8 cellular contexts compared by ENCODE assay signal in the genomic region with DNA sequence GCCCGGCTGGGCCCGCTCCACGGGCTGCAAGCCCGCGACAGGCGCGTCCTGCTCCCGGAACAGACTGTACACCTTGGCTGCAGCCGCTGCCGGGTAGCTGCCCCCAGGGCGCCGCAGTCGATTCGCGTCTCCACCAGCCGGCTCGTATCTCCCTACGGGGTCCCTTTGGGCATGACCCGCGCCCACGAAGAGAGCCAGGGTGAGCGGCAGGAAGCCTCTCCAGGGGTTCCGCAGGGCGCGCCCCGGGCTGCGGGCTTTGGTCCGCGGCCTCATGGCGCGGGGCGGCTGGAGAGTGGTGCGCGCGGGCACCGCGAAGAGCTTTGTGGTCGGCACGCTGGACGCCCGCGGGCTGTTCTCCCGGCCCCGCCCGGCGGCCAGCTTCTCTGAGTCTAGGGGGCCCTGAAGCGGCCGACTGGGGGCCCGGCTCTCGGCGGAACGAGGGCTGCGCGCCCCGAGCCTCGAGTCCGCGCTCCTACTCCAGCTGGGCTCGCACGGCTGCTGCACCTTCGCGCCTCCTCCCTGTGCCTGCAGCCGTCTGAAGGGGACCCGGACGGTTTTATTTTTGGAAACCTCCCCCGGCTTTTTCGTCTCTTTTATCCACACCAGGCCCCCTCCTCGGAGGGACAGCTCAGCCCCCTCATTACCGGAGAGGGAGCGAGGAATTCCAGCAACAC. TPM values are rescaled to one million over a fixed set of nuclear protein-coding genes. Genes with fewer than 3 reads are reported as not detected.
A peak's percentile ranks its signal among the peaks of the same experiment; 100 is the strongest.
DNase-seq lines count a peak whose midpoint lies in the region; ATAC-seq and TF ChIP-seq lines count a peak whose summit lies in the region.

Gene LTBP2 (minus strand): TSS at position 566 of the 674 bp plus-strand sequence. CDS start 293 bp downstream, at position 273.

- peaks cover 50% of the 10 kb centered on the region for H3K27me3 Mint-ChIP-seq in activated CD4-positive, alpha-beta T cell treated with anti-CD3 and anti-CD28 coated beads, Interleukin-2, amount 10 ng/mL, durations not matched to agents 7 days and 5 days
- peaks cover 14% of the 10 kb centered on the region for H3K27me3 Mint-ChIP-seq in activated CD4-positive, alpha-beta memory T cell treated with anti-CD3 and anti-CD28 coated beads for 36 hours
- H3K27me3 Mint-ChIP-seq in neural crest cell (ENCODE audit: low read depth), result peaks cover 66% of the 10 kb centered on the region

- DNase-seq in activated CD4-positive, alpha-beta T cell treated with anti-CD3 and anti-CD28 coated beads, Interleukin-2, amount 10 ng/mL, durations not matched to agents 7 days and 5 days, result peak; percentile 16
- no peak for DNase-seq in activated CD4-positive, alpha-beta T cell treated with anti-CD3 and anti-CD28 coated beads for 4 hours
- peak; percentile 25 for DNase-seq in activated CD4-positive, alpha-beta memory T cell treated with anti-CD3 and anti-CD28 coated beads for 36 hours
- peak in 1 of 2 donors; percentile 55 for DNase-seq in fibroblast of lung (ENCODE audit: low read depth in 2 of 2)
- no peak for DNase-seq in neural crest cell (ENCODE audit: low read depth, low spot score)
- no peak for DNase-seq in globus pallidus (ENCODE audit: low spot score)
- DNase-seq in kidney glomerular epithelial cell (lab: John Stamatoyannopoulos, UW), result no peak

- peak within 1 kb of the TSS; percentile 67 for H3K4me3 Mint-ChIP-seq in activated CD4-positive, alpha-beta T cell treated with anti-CD3 and anti-CD28 coated beads, Interleukin-2, amount 10 ng/mL, durations not matched to agents 7 days and 5 days
- H3K4me3 Mint-ChIP-seq in activated CD4-positive, alpha-beta memory T cell treated with anti-CD3 and anti-CD28 coated beads for 36 hours, result peak within 1 kb of the TSS; percentile 64
- peak within 1 kb of the TSS; percentile 59 for H3K4me3 Mint-ChIP-seq in neural crest cell

- H3K79me2 ChIP-seq in fibroblast of lung (ENCODE audit: control insufficient read depth, insufficient read depth, low read length), result peaks cover 57% of the 10 kb centered on the region

- no peaks in the 10 kb centered on the region for H3K36me3 Mint-ChIP-seq in activated CD4-positive, alpha-beta T cell treated with anti-CD3 and anti-CD28 coated beads, Interleukin-2, amount 10 ng/mL, durations not matched to agents 7 days and 5 days (ENCODE audit: low read depth)
- H3K36me3 Mint-ChIP-seq in activated CD4-positive, alpha-beta memory T cell treated with anti-CD3 and anti-CD28 coated beads for 36 hours, result no peaks in the 10 kb centered on the region
- no peaks in the 10 kb centered on the region for H3K36me3 Mint-ChIP-seq in neural crest cell (ENCODE audit: low read depth)

- no peak for TF ChIP-seq CTCF in fibroblast of lung (conservative IDR thresholded peaks at IDR 0.05 in 1 of 2, IDR thresholded peaks at IDR 0.05 in 1 of 2; ENCODE audit: low read depth in 1 of 2, low read length in 2 of 2)
- no peak for TF ChIP-seq CTCF in neural crest cell (conservative IDR thresholded peaks at IDR 0.05)

- H3K4me1 Mint-ChIP-seq in activated CD4-positive, alpha-beta T cell treated with anti-CD3 and anti-CD28 coated beads, Interleukin-2, amount 10 ng/mL, durations not matched to agents 7 days and 5 days, result peaks cover 22% of the 10 kb centered on the region
- H3K4me1 Mint-ChIP-seq in activated CD4-positive, alpha-beta memory T cell treated with anti-CD3 and anti-CD28 coated beads for 36 hours (ENCODE audit: low read depth), result peaks cover 34% of the 10 kb centered on the region
- peaks cover 15% of the 10 kb centered on the region for H3K4me1 Mint-ChIP-seq in neural crest cell

- peaks cover 26% of the 10 kb centered on the region for H3K4me1 ChIP-seq in fibroblast of lung (ENCODE audit: control insufficient read depth, extremely low read depth, insufficient read depth, low read length)

- H4K20me1 ChIP-seq in fibroblast of lung (ENCODE audit: control insufficient read depth, extremely low read depth, insufficient read depth, low read length), result no peaks in the 10 kb centered on the region

- H3K36me3 ChIP-seq in fibroblast of lung (ENCODE audit: control insufficient read depth, insufficient read depth, low read length), result peaks cover 2% of the 10 kb centered on the region

- no peaks in the 10 kb centered on the region for H3K9me3 ChIP-seq in fibroblast of lung (ENCODE audit: control insufficient read depth, insufficient read depth, low read depth, low read length)

- H3K27ac ChIP-seq in fibroblast of lung (ENCODE audit: insufficient read depth, low read length), result peak within 1 kb of the TSS; percentile 79

- CTCF ChIA-PET in activated CD4-positive, alpha-beta T cell treated with anti-CD3 and anti-CD28 coated beads, Interleukin-2, amount 10 ng/mL, durations not matched to agents 7 days and 5 days (lab: Charles Lee), result interaction anchor here (0.7 to 6.4 kb wide), 22 partner anchors 11 to 825 kb away, joined by 3 to 64 read pairs (median 6); partner anchors contain the start of gene YLPM1
- CTCF ChIA-PET in activated CD4-positive, alpha-beta memory T cell treated with anti-CD3 and anti-CD28 coated beads for 36 hours (lab: Charles Lee), result interaction anchor here (0.6 to 6.1 kb wide), 31 partner anchors 8 to 437 kb away, joined by 3 to 57 read pairs (median 3); partner anchors contain the start of gene AREL1

- peak within 1 kb of the TSS; percentile 85 for H3K9ac ChIP-seq in fibroblast of lung (ENCODE audit: insufficient read depth, low read length)

- no peaks in the 10 kb centered on the region for H3K9me3 Mint-ChIP-seq in activated CD4-positive, alpha-beta T cell treated with anti-CD3 and anti-CD28 coated beads, Interleukin-2, amount 10 ng/mL, durations not matched to agents 7 days and 5 days
- no peaks in the 10 kb centered on the region for H3K9me3 Mint-ChIP-seq in activated CD4-positive, alpha-beta memory T cell treated with anti-CD3 and anti-CD28 coated beads for 36 hours
- no peaks in the 10 kb centered on the region for H3K9me3 Mint-ChIP-seq in neural crest cell

- H3K27ac Mint-ChIP-seq in activated CD4-positive, alpha-beta T cell treated with anti-CD3 and anti-CD28 coated beads, Interleukin-2, amount 10 ng/mL, durations not matched to agents 7 days and 5 days, result no peak within 1 kb of the TSS
- no peak within 1 kb of the TSS for H3K27ac Mint-ChIP-seq in activated CD4-positive, alpha-beta memory T cell treated with anti-CD3 and anti-CD28 coated beads for 36 hours
- H3K27ac Mint-ChIP-seq in neural crest cell (ENCODE audit: unreplicated experiment), result no peak within 1 kb of the TSS

- peak within 1 kb of the TSS; percentile 49 to 94 (median 78) for H3K4me3 ChIP-seq in fibroblast of lung (replicated peaks in 1 of 4; ENCODE audit: control extremely low read depth in 1 of 4, insufficient read depth in 1 of 4, low read depth in 3 of 4, low read length in 4 of 4)

- POLR2A ChIA-PET in activated CD4-positive, alpha-beta T cell treated with anti-CD3 and anti-CD28 coated beads, Interleukin-2, amount 10 ng/mL, durations not matched to agents 7 days and 5 days (lab: Charles Lee), result no interaction called here
- POLR2A ChIA-PET in activated CD4-positive, alpha-beta memory T cell treated with anti-CD3 and anti-CD28 coated beads for 36 hours (lab: Charles Lee), result interaction anchor here (0.7 kb wide), 1 partner anchor 118 kb away, joined by 4 read pairs; the partner anchor contains the start of genes ISCA2 and NPC2

- H2AFZ ChIP-seq in fibroblast of lung (ENCODE audit: low read length), result peak within 1 kb of the TSS; percentile 40

- no peaks in the 10 kb centered on the region for H3K27me3 ChIP-seq in fibroblast of lung (ENCODE audit: control insufficient read depth, insufficient read depth, low read length)

- H3K4me2 ChIP-seq in fibroblast of lung (ENCODE audit: extremely low read depth, insufficient read depth, low read length), result peak within 1 kb of the TSS; percentile 87

- no peak for ATAC-seq in GM19023 (IDR thresholded peaks at IDR 0.05; ENCODE audit: unreplicated experiment)

- intact Hi-C loops in activated CD4-positive, alpha-beta memory T cell treated with anti-CD3 and anti-CD28 coated beads for 36 hours (cut with micrococcal nuclease), result loop anchor here (2.0 kb wide), 1 partner anchor 249 kb away; no protein-coding TSS in a partner anchor

RNA-seq across cellular contexts. Expression of gene LTBP2, which starts in this region (rescaled TPM):
- under 1 TPM; 0.05 to 0.12 TPM for total RNA-seq in activated CD4-positive, alpha-beta T cell treated with anti-CD3 and anti-CD28 coated beads, Interleukin-2, amount 10 ng/mL, durations not matched to agents 7 days and 5 days
- total RNA-seq in activated CD4-positive, alpha-beta memory T cell treated with anti-CD3 and anti-CD28 coated beads for 36 hours, result under 1 TPM; 0.10 to 0.31 TPM
- total RNA-seq in fibroblast of lung (243 and 514 TPM in 2 replicates), neural crest cell (0.93 and 1.3 TPM in 2 replicates)
- polyA plus RNA-seq in fibroblast of lung, result 108 and 112 TPM in 2 replicates
- polyA plus RNA-seq in fibroblast of lung (2012), result 184 and 214 TPM in 2 replicates
- polyA minus RNA-seq in fibroblast of lung (ENCODE audit: low replicate concordance), result 328 and 406 TPM in 2 replicates

Comparison
In these comparisons a context has a peak if more than half of its experiments do, and no peak if none do; other contexts are left out.
1. RNA of gene LTBP2 (total RNA-seq): 243 to 514 TPM in fibroblast of lung; 0.93 to 1.3 TPM in neural crest cell, 0.10 to 0.31 TPM in activated CD4-positive, alpha-beta memory T cell treated with anti-CD3 and anti-CD28 coated beads for 36 hours and 0.05 to 0.12 TPM in activated CD4-positive, alpha-beta T cell treated with anti-CD3 and anti-CD28 coated beads, Interleukin-2, amount 10 ng/mL, durations not matched to agents 7 days and 5 days; every median in the first group is over 100 times any median in the second.
2. Peak in DNase-seq in activated CD4-positive, alpha-beta T cell treated with anti-CD3 and anti-CD28 coated beads, Interleukin-2, amount 10 ng/mL, durations not matched to agents 7 days and 5 days; RNA of the gene not detected or under 1 TPM.
3. Peak in DNase-seq in activated CD4-positive, alpha-beta memory T cell treated with anti-CD3 and anti-CD28 coated beads for 36 hours; RNA of the gene not detected or under 1 TPM.
4. Peak in every context shown above with its lines, with median percentiles within 50 percentile points of each other: H3K4me3 Mint-ChIP-seq.